27 cellular contexts compared by ENCODE assay signal in genomic region chr3:2802429-2802828, GRCh38.
"Had no signal": no experiment of that assay in that cellular context is flagged by ENCODE, and none has a peak within 500 bp of the region (broad histone marks: within the 10 kb centered on the region; RNA-seq: fewer than 3 reads in every experiment).

No MANE protein-coding gene starts in this region.

- H3K27me3 Mint-ChIP-seq: activated B cell treated with CpG ODN at 0.5 μM for 24 hours; activated CD8-positive, alpha-beta T cell treated with anti-CD3 and anti-CD28 coated beads for 36 hours; naive B cell; type B pancreatic cell had no signal

- H3K4me3 Mint-ChIP-seq: activated B cell treated with CpG ODN at 0.5 μM for 24 hours; activated CD8-positive, alpha-beta T cell treated with anti-CD3 and anti-CD28 coated beads for 36 hours; activated naive CD8-positive, alpha-beta T cell treated with anti-CD3 and anti-CD28 coated beads, Interleukin-2, amount 10 ng/mL, durations not matched to agents 7 days and 5 days; activated T-helper 17 cell treated with anti-CD3 and anti-CD28 coated beads, Interleukin-2, amount 50 U/mL, for 72 hours; naive B cell; neural crest cell; stimulated activated effector memory CD8-positive, alpha-beta T cell treated with anti-CD3 and anti-CD28 coated beads, Interleukin-12 subunit alpha, Interleukin-12 subunit beta, amount 100 ng/mL, for 72 hours; type B pancreatic cell had no signal

- DNase-seq: activated B cell treated with CpG ODN at 0.5 μM for 24 hours; activated CD4-positive, alpha-beta T cell treated with anti-CD3 and anti-CD28 coated beads for 4 hours; activated CD8-positive, alpha-beta T cell treated with anti-CD3 and anti-CD28 coated beads for 36 hours; activated naive CD4-positive, alpha-beta T cell treated with Interleukin-2 at 50 U/mL for 16 hours; activated naive CD8-positive, alpha-beta T cell treated with anti-CD3 and anti-CD28 coated beads, Interleukin-2, amount 10 ng/mL, durations not matched to agents 7 days and 5 days; activated T-cell treated with anti-CD3 and anti-CD28 coated beads, Interleukin-2, amount 50 U/mL, for 1 hour; amygdala; dermis blood vessel endothelial cell; effector memory CD4-positive, alpha-beta T cell; foreskin fibroblast; hippocampal formation; left ventricle myocardium inferior; mammary epithelial cell; mucosa of descending colon; naive B cell; right cardiac atrium; small intestine; stimulated activated CD4-positive, alpha-beta T cell treated with anti-CD3 and anti-CD28 coated beads, Interleukin-4, amount 100 ng/mL, for 24 hours; stomach; T-helper 9 cell had no signal

- H3K27ac Mint-ChIP-seq: activated B cell treated with CpG ODN at 0.5 μM for 24 hours; activated CD8-positive, alpha-beta T cell treated with anti-CD3 and anti-CD28 coated beads for 36 hours; activated naive CD8-positive, alpha-beta T cell treated with anti-CD3 and anti-CD28 coated beads, Interleukin-2, amount 10 ng/mL, durations not matched to agents 7 days and 5 days; activated T-helper 17 cell treated with anti-CD3 and anti-CD28 coated beads, Interleukin-2, amount 50 U/mL, for 72 hours; naive B cell; stimulated activated effector memory CD8-positive, alpha-beta T cell treated with anti-CD3 and anti-CD28 coated beads, Interleukin-12 subunit alpha, Interleukin-12 subunit beta, amount 100 ng/mL, for 72 hours; type B pancreatic cell had no signal

- FAIRE-seq: small intestine had no signal

- H3K36me3 ChIP-seq: cardiac muscle cell, left ventricle myocardium inferior, prostate gland, stomach had no signal

- H3K27ac ChIP-seq: cardiac muscle cell, epithelial cell of prostate, left ventricle myocardium inferior, prostate gland, stomach had no signal

- H3K4me1 Mint-ChIP-seq: activated B cell treated with CpG ODN at 0.5 μM for 24 hours; activated naive CD8-positive, alpha-beta T cell treated with anti-CD3 and anti-CD28 coated beads, Interleukin-2, amount 10 ng/mL, durations not matched to agents 7 days and 5 days; activated T-helper 17 cell treated with anti-CD3 and anti-CD28 coated beads, Interleukin-2, amount 50 U/mL, for 72 hours; naive B cell; stimulated activated effector memory CD8-positive, alpha-beta T cell treated with anti-CD3 and anti-CD28 coated beads, Interleukin-12 subunit alpha, Interleukin-12 subunit beta, amount 100 ng/mL, for 72 hours had no signal

- H3K36me3 Mint-ChIP-seq: activated naive CD8-positive, alpha-beta T cell treated with anti-CD3 and anti-CD28 coated beads, Interleukin-2, amount 10 ng/mL, durations not matched to agents 7 days and 5 days; naive B cell; stimulated activated effector memory CD8-positive, alpha-beta T cell treated with anti-CD3 and anti-CD28 coated beads, Interleukin-12 subunit alpha, Interleukin-12 subunit beta, amount 100 ng/mL, for 72 hours; type B pancreatic cell had no signal

- ATAC-seq: activated CD8-positive, alpha-beta T cell treated with anti-CD3 and anti-CD28 coated beads for 36 hours; activated T-helper 17 cell treated with anti-CD3 and anti-CD28 coated beads, Interleukin-2, amount 50 U/mL, for 72 hours; mucosa of descending colon; right cardiac atrium; stimulated activated effector memory CD8-positive, alpha-beta T cell treated with anti-CD3 and anti-CD28 coated beads, Interleukin-12 subunit alpha, Interleukin-12 subunit beta, amount 100 ng/mL, for 72 hours had no signal

- H3K4me3 ChIP-seq: cardiac muscle cell, left ventricle myocardium inferior, mucosa of descending colon, prostate gland, stomach had no signal

- H3K4me1 ChIP-seq: left ventricle myocardium inferior, prostate gland, stomach had no signal

- H3K9me3 Mint-ChIP-seq: activated B cell treated with CpG ODN at 0.5 μM for 24 hours; activated CD8-positive, alpha-beta T cell treated with anti-CD3 and anti-CD28 coated beads for 36 hours; activated naive CD8-positive, alpha-beta T cell treated with anti-CD3 and anti-CD28 coated beads, Interleukin-2, amount 10 ng/mL, durations not matched to agents 7 days and 5 days; stimulated activated effector memory CD8-positive, alpha-beta T cell treated with anti-CD3 and anti-CD28 coated beads, Interleukin-12 subunit alpha, Interleukin-12 subunit beta, amount 100 ng/mL, for 72 hours; type B pancreatic cell had no signal

- H3K27me3 ChIP-seq: cardiac muscle cell, stomach had no signal

- H3K9me3 ChIP-seq: left ventricle myocardium inferior, mucosa of descending colon, prostate gland, stomach had no signal
